ENCODE assay signal across 19 cellular contexts in genomic region chr2:23427350-23427749, GRCh38. TPM values are rescaled to one million over a fixed set of nuclear protein-coding genes. Genes with fewer than 3 reads are reported as not detected.
DNase-seq lines count a peak whose midpoint lies in the region; ATAC-seq, FAIRE-seq and TF ChIP-seq lines count a peak whose summit lies in the region.
"Had no signal": no experiment of that assay in that cellular context is flagged by ENCODE, and none has a peak within 500 bp of the region (broad histone marks: within the 10 kb centered on the region; RNA-seq: fewer than 3 reads in every experiment).

No MANE protein-coding gene starts in this region.

- H2BK20ac ChIP-seq in IMR-90 (ENCODE audit: low read depth, low read length), result 0 out of 2 replicates have a peak overlapping the region, but pooled peaks have one; percentile 32

- no peak for DNase-seq in IMR-90
- DNase-seq in adrenal gland, result peak in 2 of 7 donors; percentile 16 to 49
- no peak for DNase-seq in kidney
- DNase-seq in NCI-H82 treated with DMSO at 0.1 percent for 48 hours (lab: John Stamatoyannopoulos, UW; ENCODE audit: unreplicated experiment), result no peak
- DNase-seq in HepG2 (ENCODE audit: low spot score), result no peak
- DNase-seq: activated CD4-positive, CD25-positive, alpha-beta regulatory T cell treated with anti-CD3 and anti-CD28 coated beads, Interleukin-2, amount 50 U/mL, for 72 hours; activated T-cell treated with anti-CD3 and anti-CD28 coated beads, Interleukin-2, amount 50 U/mL, for 24 hours; glutamatergic neuron; HCEC 1CT; left colon; NCI-H1105; NCI-H1930; NCI-H526; ovary; right lobe of liver had no signal

- ATAC-seq in IMR-90 (ENCODE audit: low read depth), result no peak
- ATAC-seq in HepG2, result no peak
- ATAC-seq: GM12878 had no signal

- H2AFZ ChIP-seq in IMR-90 (replicated peaks; ENCODE audit: low read length, poor library complexity) (no peak overlapping the region), HepG2 (ENCODE audit: low read length) (no peak overlapping the region)

- in situ Hi-C loops in IMR-90 (cut with MboI; ENCODE audit: low sequenced_read_pairs), result no loop called here
- in situ Hi-C loops in HepG2 (cut with HindIII; ENCODE audit: extremely low pct_ligation_motif_present, low pct_unique_long_range_greater_than_20kb), result no loop called here

- H2BK120ac ChIP-seq in IMR-90 (ENCODE audit: low read depth, low read length), result peak overlapping the region; percentile 80

- TF ChIP-seq POLR2A in IMR-90 (IDR thresholded peaks at IDR 0.05; ENCODE audit: low read depth, low read length) (no peak), adrenal gland (IDR thresholded peaks at IDR 0.05) (no peak), HepG2 (IDR thresholded peaks at IDR 0.05; ENCODE audit: insufficient read depth in 1 of 2, low read depth in 2 of 2, low read length in 2 of 2) (no peak)

- no peak overlapping the region for H2AK9ac ChIP-seq in IMR-90 (replicated peaks; ENCODE audit: low read depth, low read length, poor library complexity)

- no peak overlapping the region for H3K9ac ChIP-seq in IMR-90 (ENCODE audit: low read depth, low read length)
- peak overlapping the region in 1 of 2 donors; percentile 43 for H3K9ac ChIP-seq in stomach smooth muscle (ENCODE audit: low read length in 2 of 2)
- no peak overlapping the region for H3K9ac ChIP-seq in kidney (ENCODE audit: low read length in 2 of 2)
- no peak overlapping the region for H3K9ac ChIP-seq in HepG2 (ENCODE audit: insufficient read depth, low read depth, low read length)

- H4K8ac ChIP-seq in IMR-90 (ENCODE audit: low read depth in 2 of 2, low read length in 2 of 2), result no peak overlapping the region

- WGBS in IMR-90 (ENCODE audit: extremely low coverage in 2 of 2, insufficient read length in 1 of 2), 2 experiments, result 100% methylated on average over 1 of the region's 8 CpGs; no CpG with 5 or more reads in 1 of the 2 experiments
- 92 to 97% (median 95%) methylated on average over 8 of the region's 8 CpGs for WGBS in adrenal gland, 4 donors
- WGBS in HepG2 (ENCODE audit: low lambda C conversion rate), result 47% methylated on average over 8 of the region's 8 CpGs

- H3K79me1 ChIP-seq in IMR-90 (ENCODE audit: low read depth in 1 of 2, low read length in 2 of 2), result peaks cover 26 to 58% of the 10 kb centered on the region in 2 experiments

- H3K9me3 ChIP-seq in IMR-90 (ENCODE audit: control insufficient read depth, insufficient read depth, low read length) (no peaks in the 10 kb centered on the region), adrenal gland (replicated peaks in 1 of 3) (no peaks in the 10 kb centered on the region), muscle layer of duodenum (ENCODE audit: control insufficient read depth in 1 of 2, low read length in 2 of 2) (no peaks in the 10 kb centered on the region), stomach smooth muscle (ENCODE audit: control insufficient read depth in 2 of 2, low read length in 2 of 2) (no peaks in the 10 kb centered on the region), kidney (ENCODE audit: control insufficient read depth in 1 of 2, low read length in 2 of 2) (no peaks in the 10 kb centered on the region), HepG2 (ENCODE audit: low read length) (no peaks in the 10 kb centered on the region)
- H3K9me3 ChIP-seq: ovary, right lobe of liver had no signal

- H3K4ac ChIP-seq in IMR-90 (ENCODE audit: low read depth, low read length), result peak overlapping the region; percentile 63; the same call in 1 of the 2 replicates

- POLR2A ChIA-PET in IMR-90 (lab: Charles Lee; ENCODE audit: unreplicated experiment) (no interaction called here), HepG2 (lab: Yijun Ruan, JAX) (no interaction called here)

- no peak overlapping the region; the same call in 1 of the 2 replicates for H4K5ac ChIP-seq in IMR-90 (ENCODE audit: low read depth, low read length)

- no peaks in the 10 kb centered on the region for H3K27me3 ChIP-seq in IMR-90 (ENCODE audit: control insufficient read depth, insufficient read depth, low read length)
- no peaks in the 10 kb centered on the region for H3K27me3 ChIP-seq in adrenal gland
- no peaks in the 10 kb centered on the region for H3K27me3 ChIP-seq in muscle layer of duodenum (ENCODE audit: low read depth, low read length)
- H3K27me3 ChIP-seq in stomach smooth muscle (ENCODE audit: control insufficient read depth in 1 of 2, insufficient read depth in 2 of 2, low read length in 2 of 2), result no peaks in the 10 kb centered on the region
- peaks cover 0 to 6% of the 10 kb centered on the region in 2 experiments; a peak in 1 of 5 replicates for H3K27me3 ChIP-seq in HepG2 (ENCODE audit: control insufficient read depth in 1 of 2, insufficient read depth in 2 of 2, low read length in 2 of 2)
- H3K27me3 ChIP-seq: ovary, right lobe of liver had no signal

- TF ChIP-seq EP300 in HepG2 (IDR thresholded peaks at IDR 0.05; ENCODE audit: low read depth in 2 of 2, low read length in 2 of 2) (no peak), HepG2 (CRISPR knock-in tag; IDR thresholded peaks at IDR 0.05; ENCODE audit: borderline replicate concordance) (no peak)

- H3K4me3 ChIP-seq in IMR-90 (ENCODE audit: insufficient read depth, low read depth, low read length) (no peak overlapping the region), adrenal gland (no peak overlapping the region), muscle layer of duodenum (ENCODE audit: low read depth in 1 of 2, low read length in 2 of 2) (no peak overlapping the region), stomach smooth muscle (ENCODE audit: low read length in 2 of 2) (no peak overlapping the region), kidney (ENCODE audit: low read length in 2 of 2) (no peak overlapping the region), HepG2 (replicated peaks in 1 of 3; ENCODE audit: insufficient read depth in 1 of 3, low read depth in 2 of 3, low read length in 3 of 3) (no peak overlapping the region)
- H3K4me3 ChIP-seq: GM12878, ovary, right lobe of liver had no signal

- peak overlapping the region; percentile 31; the same call in 1 of the 2 replicates for H3K27ac ChIP-seq in IMR-90 (ENCODE audit: insufficient read depth, low read length)
- H3K27ac ChIP-seq in adrenal gland, result peak overlapping the region in 4 of 5 donors; percentile 56 to 93 (median 76)
- H3K27ac ChIP-seq in muscle layer of duodenum (ENCODE audit: low read length), result peak overlapping the region; percentile 25
- H3K27ac ChIP-seq in stomach smooth muscle (ENCODE audit: low read length), result peak overlapping the region; percentile 88
- H3K27ac ChIP-seq in kidney (ENCODE audit: low read depth in 2 of 2, low read length in 2 of 2), result no peak overlapping the region
- no peak overlapping the region for H3K27ac ChIP-seq in HepG2 (ENCODE audit: extremely low read length, insufficient read depth, low read length)
- H3K27ac ChIP-seq: C4-2B, ovary, right lobe of liver had no signal

- H3K79me2 ChIP-seq in HepG2 (ENCODE audit: insufficient read depth, low read length), result no peaks in the 10 kb centered on the region

- peak overlapping the region; percentile 25; the same call in 1 of the 2 replicates for H3K18ac ChIP-seq in IMR-90 (ENCODE audit: low read depth, low read length)

- H3K14ac ChIP-seq in IMR-90 (replicated peaks; ENCODE audit: low read depth, low read length), result no peak overlapping the region

- peak overlapping the region; percentile 33 for H2BK5ac ChIP-seq in IMR-90 (ENCODE audit: low read depth, low read length, poor library complexity, severe bottlenecking)

- TF ChIP-seq CTCF in IMR-90 (conservative IDR thresholded peaks at IDR 0.05; ENCODE audit: low read depth, low read length), result no peak
- no peak for TF ChIP-seq CTCF in adrenal gland (IDR thresholded peaks at IDR 0.05)
- TF ChIP-seq CTCF in kidney (IDR thresholded peaks at IDR 0.05; ENCODE audit: borderline replicate concordance, extremely low read depth, insufficient read depth), result no peak
- no peak for TF ChIP-seq CTCF in HepG2 (CRISPR knock-in tag; IDR thresholded peaks at IDR 0.05)

- dilution Hi-C loops in IMR-90 (cut with HindIII; ENCODE audit: low sequenced_read_pairs, unreplicated experiment), result no loop called here

- H4K20me1 ChIP-seq in IMR-90 (ENCODE audit: insufficient read depth, low read length) (0 out of 2 replicates have a peak, but pooled peaks cover 3% of the 10 kb centered on the region), HepG2 (ENCODE audit: insufficient read depth, low read length) (no peaks in the 10 kb centered on the region)

- BruUV-seq in IMR-90 (replicated peaks; lab: Mats Ljungman, UMichigan), result no TSS peak
- no TSS peak for BruUV-seq in HepG2 (replicated peaks; lab: Mats Ljungman, UMichigan)

- peak overlapping the region; percentile 71; the same call in 1 of the 2 replicates for H2AK5ac ChIP-seq in IMR-90 (ENCODE audit: low read depth, low read length)

- intact Hi-C loops in IMR-90 (cut with micrococcal nuclease) (no loop called here), adrenal gland (cut with DNase I) (no loop called here), kidney (cut with DNase I) (no loop called here), HepG2 (cut with micrococcal nuclease; ENCODE audit: unreplicated experiment) (no loop called here)

- H2BK15ac ChIP-seq in IMR-90 (ENCODE audit: low read depth, low read length), result peak overlapping the region; percentile 40; the same call in 2 of the 3 replicates

- no peak overlapping the region for H3K23ac ChIP-seq in IMR-90 (ENCODE audit: low read depth, low read length)

- peaks cover 34% of the 10 kb centered on the region for H3K9me1 ChIP-seq in IMR-90 (ENCODE audit: insufficient read depth, low read length)

- CTCF ChIA-PET in IMR-90 (lab: Yijun Ruan, JAX), result no interaction called here
- CTCF ChIA-PET in HepG2 (lab: Yijun Ruan, JAX; ENCODE audit: low intra/inter-chr PET ratio, low total read pairs), result no interaction called here

- TF ChIP-seq RAD21 in IMR-90 (IDR thresholded peaks at IDR 0.05; ENCODE audit: low read length) (no peak), HepG2 (CRISPR knock-in tag; IDR thresholded peaks at IDR 0.05) (no peak)

- H3K4me2 ChIP-seq in IMR-90 (ENCODE audit: low read depth, low read length) (no peak overlapping the region), HepG2 (ENCODE audit: low read depth, low read length) (no peak overlapping the region)

- H3K4me1 ChIP-seq in IMR-90 (ENCODE audit: control insufficient read depth, insufficient read depth, low read length) (peaks cover 35% of the 10 kb centered on the region), adrenal gland (replicated peaks in 1 of 2) (peaks cover 8 to 25% of the 10 kb centered on the region in 2 donors), muscle layer of duodenum (ENCODE audit: control insufficient read depth in 1 of 2, insufficient read depth in 2 of 2, low read length in 2 of 2) (peaks cover 16 to 23% of the 10 kb centered on the region in 2 donors), stomach smooth muscle (ENCODE audit: control insufficient read depth, insufficient read depth, low read length) (peaks cover 54% of the 10 kb centered on the region), kidney (ENCODE audit: control insufficient read depth in 1 of 2, insufficient read depth in 1 of 2, low read depth in 1 of 2, low read length in 2 of 2) (peaks cover 0 to 4% of the 10 kb centered on the region in 2 donors), HepG2 (ENCODE audit: insufficient read depth, low read length) (no peaks in the 10 kb centered on the region)

- FAIRE-seq in kidney (lab: Jason Lieb, UNC), result no peak
- FAIRE-seq in HepG2 (lab: Jason Lieb, UNC), result no peak
- FAIRE-seq: GM12878 had no signal

- no peak overlapping the region for H3K56ac ChIP-seq in IMR-90 (ENCODE audit: extremely low read depth, insufficient read depth, low read length)

- peak overlapping the region; percentile 36 for H4K91ac ChIP-seq in IMR-90 (ENCODE audit: insufficient read depth, low read depth, low read length)

- H3K36me3 ChIP-seq in IMR-90 (ENCODE audit: control insufficient read depth, insufficient read depth, low read length) (no peaks in the 10 kb centered on the region), adrenal gland (replicated peaks in 1 of 2) (no peaks in the 10 kb centered on the region), muscle layer of duodenum (ENCODE audit: control insufficient read depth in 1 of 2, insufficient read depth in 2 of 2, low read length in 2 of 2) (no peaks in the 10 kb centered on the region), stomach smooth muscle (ENCODE audit: control insufficient read depth in 2 of 2, insufficient read depth in 2 of 2, low read length in 2 of 2) (no peaks in the 10 kb centered on the region), kidney (ENCODE audit: control insufficient read depth in 1 of 2, insufficient read depth in 2 of 2, low read length in 2 of 2) (no peaks in the 10 kb centered on the region), HepG2 (replicated peaks in 1 of 2; ENCODE audit: control insufficient read depth in 1 of 2, insufficient read depth in 2 of 2, low read length in 2 of 2) (no peaks in the 10 kb centered on the region)
- H3K36me3 ChIP-seq: ovary, right lobe of liver had no signal

RNA-seq across cellular contexts. Expression of gene KLHL29, which starts 42.4 kb away (rescaled TPM):
- total RNA-seq in IMR-90 (2012; rRNA removed), result 2.0 and 2.5 TPM in 2 replicates
- 7.9 and 8.0 TPM in 2 replicates for polyA plus RNA-seq in IMR-90 (2012; rRNA removed)
- 3.8 and 7.2 TPM in 2 replicates for polyA plus RNA-seq in IMR-90 (2012; cell fraction: cytosol; rRNA removed)
- 41.4 and 50.7 TPM in 2 replicates for polyA plus RNA-seq in IMR-90 (2012; cell fraction: nucleus; rRNA removed; ENCODE audit: low replicate concordance)
- 10 to 100 TPM; 14.1 to 24.5 (median 18.0) TPM for total RNA-seq in adrenal gland
- polyA plus RNA-seq in adrenal gland, result 10 to 100 TPM in 1 of 3 donors, 1 to 10 TPM in 2; 8.5 to 10.9 (median 8.8) TPM
- 10.5 TPM for total RNA-seq in kidney
- polyA plus RNA-seq in kidney (ENCODE audit: insufficient read depth, low read depth, low replicate concordance), result 1.5 TPM
- not detected in 2 replicates for total RNA-seq in HepG2 (2016; rRNA removed; fragmentation: Illumina TruSeq; extraction: Trizol)
- not detected in 2 replicates for total RNA-seq in HepG2 (2016; cell fraction: cytosol; rRNA removed; fragmentation: Illumina TruSeq; extraction: Trizol; ENCODE audit: low read depth)
- total RNA-seq in HepG2 (2016; cell fraction: insoluble cytoplasmic fraction; rRNA removed; fragmentation: Illumina TruSeq; extraction: Trizol), result not detected in 2 replicates
- not detected in 2 replicates for total RNA-seq in HepG2 (2016; cell fraction: membrane; rRNA removed; fragmentation: Illumina TruSeq; extraction: Trizol)
- total RNA-seq in HepG2 (2016; cell fraction: nucleus; rRNA removed; fragmentation: Illumina TruSeq; extraction: Trizol), result 0.12 TPM in 1 of 2 replicates, not detected in the other
- polyA plus RNA-seq in HepG2 (2011; rRNA removed), result 0.01 and 0.03 TPM in 2 replicates
- 0.01 TPM in 2 replicates for polyA plus RNA-seq in HepG2 (2011; cell fraction: cytosol; rRNA removed)
- polyA plus RNA-seq in HepG2 (2011; cell fraction: nucleus; rRNA removed), result 0.03 and 0.11 TPM in 2 replicates
- 0.05 and 0.09 TPM in 2 replicates for polyA plus RNA-seq in HepG2 (2012)
- polyA plus RNA-seq in HepG2 (2016; cell fraction: cytosol; fragmentation: Illumina TruSeq; extraction: Trizol; ENCODE audit: low read depth), result not detected in 2 replicates
- not detected in 2 replicates for polyA plus RNA-seq in HepG2 (2016; cell fraction: insoluble cytoplasmic fraction; fragmentation: Illumina TruSeq; extraction: Trizol; ENCODE audit: low read depth)
- polyA plus RNA-seq in HepG2 (2016; cell fraction: membrane; fragmentation: Illumina TruSeq; extraction: Trizol; ENCODE audit: low read depth), result not detected in 2 replicates
- not detected in 2 replicates for polyA plus RNA-seq in HepG2 (2016; cell fraction: nucleus; fragmentation: Illumina TruSeq; extraction: Trizol; ENCODE audit: insufficient read depth, low read depth)
- polyA minus RNA-seq in HepG2 (2011; rRNA and poly(A)+ RNA removed; ENCODE audit: low replicate concordance), result 3.2 TPM in 1 of 2 replicates, not detected in the other
- polyA minus RNA-seq in HepG2 (2011; cell fraction: cytosol; rRNA and poly(A)+ RNA removed), result 0.09 TPM in 1 of 2 replicates, not detected in the other
- polyA minus RNA-seq in HepG2 (2011; cell fraction: nucleus; rRNA and poly(A)+ RNA removed), result not detected in 2 replicates

Comparison
In these comparisons a context has a peak if more than half of its experiments do, and no peak if none do; other contexts are left out.
1. H3K27ac ChIP-seq: peak in IMR-90 (single experiment), adrenal gland (4 of 5), muscle layer of duodenum (single experiment) and stomach smooth muscle (single experiment); none in kidney (0 of 2) and HepG2 (single experiment).